In genomic region chr11:93089474-93090102, GRCh38 we compare ENCODE assay signal across 8 cellular contexts.
DNase-seq lines count a peak whose midpoint lies in the region; ATAC-seq, FAIRE-seq and TF ChIP-seq lines count a peak whose summit lies in the region.

No MANE protein-coding gene starts in this region.

- CTCF ChIA-PET in K562 (lab: Yijun Ruan, JAX; ENCODE audit: low intra/inter-chr PET ratio) = interaction anchor here (0.6 kb wide), 1 partner anchor 78 kb away, joined by 3 read pairs; no protein-coding TSS in a partner anchor
- CTCF ChIA-PET in CD4-positive, alpha-beta memory T cell (lab: Charles Lee; ENCODE audit: partially characterized antibody) = interaction anchor here (0.8 to 1.3 kb wide), 2 partner anchors 10 to 18 kb away, joined by 3 to 4 read pairs; no protein-coding TSS in a partner anchor

- H3K9me2 ChIP-seq in GM23248 (ENCODE audit: insufficient read depth) = 0 out of 2 replicates have a peak, but pooled peaks cover 4% of the 10 kb centered on the region

- POLR2A ChIA-PET in K562 (lab: Yijun Ruan, JAX) = no interaction called here
- POLR2A ChIA-PET in CD4-positive, alpha-beta memory T cell (lab: Charles Lee; ENCODE audit: partially characterized antibody) = no interaction called here

- peaks cover 8% of the 10 kb centered on the region; the same call in 1 of the 2 replicates for H3K27me3 ChIP-seq in GM23248 (replicated peaks; ENCODE audit: insufficient read depth)
- no peaks in the 10 kb centered on the region for H3K27me3 ChIP-seq in K562 (ENCODE audit: control insufficient read depth in 2 of 2, insufficient read depth in 2 of 2, low read length in 2 of 2)
- H3K27me3 ChIP-seq in CD4-positive, alpha-beta memory T cell (ENCODE audit: insufficient read depth, low read length) = no peaks in the 10 kb centered on the region

- H3F3A ChIP-seq in GM23248 (ENCODE audit: insufficient read depth) = 0 out of 2 replicates have a peak, but pooled peaks cover 5% of the 10 kb centered on the region

- H3K27me3 Mint-ChIP-seq in CD4-positive, alpha-beta memory T cell = peaks cover 0 to 3% of the 10 kb centered on the region in 2 donors

- peaks cover 6% of the 10 kb centered on the region for H3K4me1 ChIP-seq in GM23248 (ENCODE audit: insufficient read depth)
- H3K4me1 ChIP-seq in K562 (replicated peaks in 1 of 2; ENCODE audit: control insufficient read depth in 2 of 2, insufficient read depth in 2 of 2, low read length in 2 of 2) = no peaks in the 10 kb centered on the region
- H3K4me1 ChIP-seq in CD4-positive, alpha-beta memory T cell (ENCODE audit: insufficient read depth, low read length) = no peaks in the 10 kb centered on the region

- no peaks in the 10 kb centered on the region for H3K79me2 ChIP-seq in GM23248 (ENCODE audit: insufficient read depth)
- H3K79me2 ChIP-seq in K562 (ENCODE audit: control insufficient read depth, insufficient read depth, low read length) = no peaks in the 10 kb centered on the region

- no peaks in the 10 kb centered on the region for H3K36me3 Mint-ChIP-seq in CD4-positive, alpha-beta memory T cell

- BruUV-seq in K562 (replicated peaks; lab: Mats Ljungman, UMichigan) = no TSS peak

- in situ Hi-C loops in GM23248 (cut with MboI) (no loop called here), K562 (cut with MboI) (no loop called here)

- DNase-seq in DMS53 (lab: John Stamatoyannopoulos, UW) = peak; percentile 81
- DNase-seq in GM23248 = peak; percentile 82
- DNase-seq in NCI-H1436 treated with DMSO at 0.1 percent for 48 hours (lab: John Stamatoyannopoulos, UW) = peak; percentile 94
- peak in 2 of 4 experiments; percentile 8 to 22 for DNase-seq in K562 (ENCODE audit: extremely low read depth in 1 of 4, low spot score in 3 of 4)
- peak; percentile 20 to 27 for DNase-seq in left colon
- no peak for DNase-seq in stimulated activated CD4-positive, alpha-beta T cell treated with anti-CD3 and anti-CD28 coated beads, Interleukin-12 subunit alpha, Interleukin-12 subunit beta, amount 100 ng/mL, for 4 hours
- no peak for DNase-seq in CD4-positive, alpha-beta memory T cell
- no peak for DNase-seq in frontal cortex (ENCODE audit: low spot score in 2 of 2)

- FAIRE-seq in K562 (lab: Jason Lieb, UNC) (peak; percentile 49), frontal cortex (lab: Jason Lieb, UNC) (no peak)

- peak overlapping the region; percentile 7 for H3K4me2 ChIP-seq in GM23248 (ENCODE audit: unreplicated experiment)
- no peak overlapping the region for H3K4me2 ChIP-seq in K562 (ENCODE audit: insufficient read depth, low read length)

- H3K4me3 Mint-ChIP-seq in CD4-positive, alpha-beta memory T cell = no peak overlapping the region

- TF ChIP-seq EP300 in K562 (IDR thresholded peaks at IDR 0.05; ENCODE audit: low read length) = no peak

- H3K9me3 ChIP-seq in GM23248 (ENCODE audit: low read depth) (no peaks in the 10 kb centered on the region), K562 (replicated peaks; ENCODE audit: control insufficient read depth, insufficient read depth, low read depth, low read length) (no peaks in the 10 kb centered on the region)
- no peaks in the 10 kb centered on the region for H3K9me3 ChIP-seq in CD4-positive, alpha-beta memory T cell (ENCODE audit: control insufficient read depth in 1 of 2, low read length in 2 of 2)

- TF ChIP-seq RAD21 in K562 (CRISPR knock-in tag; conservative IDR thresholded peaks at IDR 0.05 in 1 of 2, IDR thresholded peaks at IDR 0.05 in 1 of 2) = peak in 1 of 2 experiments; percentile 58; a peak in 3 of 4 replicates

- H3K36me3 ChIP-seq in GM23248 (ENCODE audit: low read depth) = no peaks in the 10 kb centered on the region
- no peaks in the 10 kb centered on the region for H3K36me3 ChIP-seq in K562 (ENCODE audit: control insufficient read depth, insufficient read depth, low read length)
- H3K36me3 ChIP-seq in CD4-positive, alpha-beta memory T cell (ENCODE audit: insufficient read depth, low read length) = no peaks in the 10 kb centered on the region

- H3K4me3 ChIP-seq in GM23248 (0 out of 2 replicates have a peak overlapping the region, but pooled peaks have one; percentile 16), K562 (no peak overlapping the region)
- H3K4me3 ChIP-seq in CD4-positive, alpha-beta memory T cell (ENCODE audit: low read length in 2 of 2) = no peak overlapping the region

- H3K9ac ChIP-seq in GM23248 = no peak overlapping the region
- no peak overlapping the region for H3K9ac ChIP-seq in K562 (ENCODE audit: insufficient read depth in 1 of 2, low read depth in 2 of 2, low read length in 2 of 2)

- no peaks in the 10 kb centered on the region for H3K4me1 Mint-ChIP-seq in CD4-positive, alpha-beta memory T cell

- 26 to 31% methylated on average over 5 of the region's 5 CpGs for WGBS in GM23248 (ENCODE audit: low coverage in 1 of 2, low lambda C conversion rate in 2 of 2, missing lambda C conversion rate in 2 of 2), 2 experiments
- 1% methylated on average over 5 of the region's 5 CpGs for WGBS in K562 (ENCODE audit: insufficient coverage, low coverage, missing lambda C conversion rate)

- H3K27ac Mint-ChIP-seq in CD4-positive, alpha-beta memory T cell = no peak overlapping the region

- peak; percentile 20 to 48 (median 44); a peak in 3 of 6 replicates for TF ChIP-seq CTCF in K562 (IDR thresholded peaks at IDR 0.05 in 2 of 3, conservative IDR thresholded peaks at IDR 0.05 in 1 of 3; ENCODE audit: insufficient read depth in 2 of 3, low read depth in 1 of 3, low read length in 3 of 3)

- no peaks in the 10 kb centered on the region for H3K9me3 Mint-ChIP-seq in CD4-positive, alpha-beta memory T cell

- no peaks in the 10 kb centered on the region for H3K9me1 ChIP-seq in K562 (ENCODE audit: control insufficient read depth, insufficient read depth, low read length)

- peak; percentile 80 for ATAC-seq in K562
- ATAC-seq in left colon = peak; percentile 91

- H4K20me1 ChIP-seq in GM23248 (ENCODE audit: insufficient read depth) = no peaks in the 10 kb centered on the region
- no peaks in the 10 kb centered on the region for H4K20me1 ChIP-seq in K562 (replicated peaks; ENCODE audit: control insufficient read depth, insufficient read depth, low read length)

- H2AFZ ChIP-seq in GM23248 (peak overlapping the region; percentile 45), K562 (ENCODE audit: low read depth, low read length) (no peak overlapping the region)

- intact Hi-C loops in K562 (cut with micrococcal nuclease) (no loop called here), left colon (cut with DNase I, micrococcal nuclease) (no loop called here)
- intact Hi-C loops in CD4-positive, alpha-beta memory T cell (cut with micrococcal nuclease) = no loop called here

- H3K27ac ChIP-seq in GM23248 (peak overlapping the region; percentile 16; the same call in 1 of the 2 replicates), K562 (ENCODE audit: extremely low read depth, low read depth, low read length) (no peak overlapping the region)
- H3K27ac ChIP-seq in CD4-positive, alpha-beta memory T cell (ENCODE audit: low read depth, low read length) = no peak overlapping the region

- no peak for TF ChIP-seq POLR2A in K562 (conservative IDR thresholded peaks at IDR 0.05)

TF ChIP-seq in K562, 482 proteins besides CTCF, POLR2A, EP300 and RAD21:
- TF ChIP-seq ZNF124 (CRISPR knock-in tag; IDR thresholded peaks at IDR 0.05) = no peak
- peak; percentile 75 for TF ChIP-seq C11orf30 (IDR thresholded peaks at IDR 0.05; ENCODE audit: low read depth)
- no peak for TF ChIP-seq STAT5B (CRISPR knock-in tag; IDR thresholded peaks at IDR 0.05)
- no peak for TF ChIP-seq ETS2 (tag; IDR thresholded peaks at IDR 0.05; ENCODE audit: borderline replicate concordance, poor library complexity, severe bottlenecking)
- no peak for TF ChIP-seq MEF2D (tag; conservative IDR thresholded peaks at IDR 0.05; ENCODE audit: low read depth)
- TF ChIP-seq, protein P1, sequence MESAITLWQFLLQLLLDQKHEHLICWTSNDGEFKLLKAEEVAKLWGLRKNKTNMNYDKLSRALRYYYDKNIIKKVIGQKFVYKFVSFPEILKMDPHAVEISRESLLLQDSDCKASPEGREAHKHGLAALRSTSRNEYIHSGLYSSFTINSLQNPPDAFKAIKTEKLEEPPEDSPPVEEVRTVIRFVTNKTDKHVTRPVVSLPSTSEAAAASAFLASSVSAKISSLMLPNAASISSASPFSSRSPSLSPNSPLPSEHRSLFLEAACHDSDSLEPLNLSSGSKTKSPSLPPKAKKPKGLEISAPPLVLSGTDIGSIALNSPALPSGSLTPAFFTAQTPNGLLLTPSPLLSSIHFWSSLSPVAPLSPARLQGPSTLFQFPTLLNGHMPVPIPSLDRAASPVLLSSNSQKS (CRISPR knock-in tag; IDR thresholded peaks at IDR 0.05) = no peak
- TF ChIP-seq ZSCAN29 (IDR thresholded peaks at IDR 0.05) = no peak
- TF ChIP-seq MAFG (tag; conservative IDR thresholded peaks at IDR 0.05) = peak; percentile 80
- TF ChIP-seq ZNF316 (IDR thresholded peaks at IDR 0.05) = peak; percentile 74
- peak; percentile 61; the same call in 1 of the 2 replicates for TF ChIP-seq MAFF (IDR thresholded peaks at IDR 0.05; ENCODE audit: low read length)
- TF ChIP-seq MAFK (IDR thresholded peaks at IDR 0.05; ENCODE audit: low read length) = peak; percentile 52; the same call in 1 of the 2 replicates

Comparison
In these comparisons a context has a peak if more than half of its experiments do, and no peak if none do; other contexts are left out.
1. DNase-seq: peak in DMS53 (single experiment), GM23248 (single experiment), NCI-H1436 treated with DMSO at 0.1 percent for 48 hours (single experiment) and left colon (2 of 2); none in stimulated activated CD4-positive, alpha-beta T cell treated with anti-CD3 and anti-CD28 coated beads, Interleukin-12 subunit alpha, Interleukin-12 subunit beta, amount 100 ng/mL, for 4 hours (single experiment), CD4-positive, alpha-beta memory T cell (0 of 5) and frontal cortex (0 of 2).